Comparison of ENCODE assay signal across 25 cellular contexts in genomic region chr7:45582136-45582742, GRCh38. TPM values are rescaled to one million over a fixed set of nuclear protein-coding genes. Genes with fewer than 3 reads are reported as not detected.
DNase-seq lines count a peak whose midpoint lies in the region; ATAC-seq and TF ChIP-seq lines count a peak whose summit lies in the region.
"Had no signal": no experiment of that assay in that cellular context is flagged by ENCODE, and none has a peak within 500 bp of the region (broad histone marks: within the 10 kb centered on the region; RNA-seq: fewer than 3 reads in every experiment).

No MANE protein-coding gene starts in this region.

- H3K27me3 ChIP-seq in right cardiac atrium (ENCODE audit: control insufficient read depth, insufficient read depth) = no peaks in the 10 kb centered on the region
- H3K27me3 ChIP-seq: right lobe of liver, vagina had no signal

- intact Hi-C loops in cardiac septum (cut with DNase I) = no loop called here
- intact Hi-C loops in right cardiac atrium (cut with DNase I) = no loop called here
- intact Hi-C loops in activated CD4-positive, alpha-beta T cell treated with anti-CD3 and anti-CD28 coated beads, Interleukin-2, amount 10 ng/mL, durations not matched to agents 24 days and 14 days (cut with micrococcal nuclease) = no loop called here

- no peaks in the 10 kb centered on the region for H3K36me3 Mint-ChIP-seq in endothelial cell (ENCODE audit: low read depth, unreplicated experiment)
- no peaks in the 10 kb centered on the region for H3K36me3 Mint-ChIP-seq in neural crest cell (ENCODE audit: low read depth)
- no peaks in the 10 kb centered on the region for H3K36me3 Mint-ChIP-seq in stimulated activated memory B cell treated with anti-CD40 and anti-IgM and Interleukin-4, amounts not matched to agents 10 μg/mL and 1 μg/mL and 100 μg/mL, for 72 hours
- no peaks in the 10 kb centered on the region for H3K36me3 Mint-ChIP-seq in activated CD4-positive, alpha-beta T cell treated with anti-CD3 and anti-CD28 coated beads, Interleukin-2, amount 10 ng/mL, durations not matched to agents 24 days and 14 days (ENCODE audit: low read depth)
- H3K36me3 Mint-ChIP-seq: activated naive CD8-positive, alpha-beta T cell treated with anti-CD3 and anti-CD28 coated beads for 36 hours; CD8-positive, alpha-beta memory T cell had no signal

- H3K9me3 Mint-ChIP-seq in endothelial cell (ENCODE audit: unreplicated experiment) (no peaks in the 10 kb centered on the region), neural crest cell (no peaks in the 10 kb centered on the region)
- H3K9me3 Mint-ChIP-seq in stimulated activated memory B cell treated with anti-CD40 and anti-IgM and Interleukin-4, amounts not matched to agents 10 μg/mL and 1 μg/mL and 100 μg/mL, for 72 hours = no peaks in the 10 kb centered on the region
- no peaks in the 10 kb centered on the region for H3K9me3 Mint-ChIP-seq in activated CD4-positive, alpha-beta T cell treated with anti-CD3 and anti-CD28 coated beads, Interleukin-2, amount 10 ng/mL, durations not matched to agents 24 days and 14 days
- H3K9me3 Mint-ChIP-seq: activated CD8-positive, alpha-beta T cell treated with anti-CD3 and anti-CD28 coated beads for 36 hours; activated naive CD8-positive, alpha-beta T cell treated with anti-CD3 and anti-CD28 coated beads for 36 hours; CD8-positive, alpha-beta memory T cell; nephron had no signal

- peak; percentile 68 for DNase-seq in cardiac septum (ENCODE audit: low spot score)
- DNase-seq in right cardiac atrium = no peak
- no peak for DNase-seq in endothelial cell (ENCODE audit: low spot score)
- no peak for DNase-seq in neural crest cell (ENCODE audit: low read depth, low spot score)
- DNase-seq in SK-N-DZ (ENCODE audit: low spot score) = no peak
- no peak for DNase-seq in GM19240 (ENCODE audit: insufficient read length, low spot score)
- no peak for DNase-seq in activated CD4-positive, alpha-beta T cell treated with anti-CD3 and anti-CD28 coated beads, Interleukin-2, amount 10 ng/mL, durations not matched to agents 24 days and 14 days
- DNase-seq: activated CD8-positive, alpha-beta T cell treated with anti-CD3 and anti-CD28 coated beads for 36 hours; activated naive CD8-positive, alpha-beta T cell treated with anti-CD3 and anti-CD28 coated beads for 36 hours; CD8-positive, alpha-beta memory T cell; dermis blood vessel endothelial cell; kidney glomerular epithelial cell; lower lobe of right lung; NCI-H2081; NCI-H226; stimulated activated naive CD4-positive, alpha-beta T cell treated with Interleukin-2 at 50 U/mL for 16 hours had no signal

- peaks cover 46% of the 10 kb centered on the region for H3K4me1 Mint-ChIP-seq in endothelial cell (ENCODE audit: unreplicated experiment)
- H3K4me1 Mint-ChIP-seq in neural crest cell = peaks cover 8% of the 10 kb centered on the region
- H3K4me1 Mint-ChIP-seq in stimulated activated memory B cell treated with anti-CD40 and anti-IgM and Interleukin-4, amounts not matched to agents 10 μg/mL and 1 μg/mL and 100 μg/mL, for 72 hours = no peaks in the 10 kb centered on the region
- no peaks in the 10 kb centered on the region for H3K4me1 Mint-ChIP-seq in activated CD4-positive, alpha-beta T cell treated with anti-CD3 and anti-CD28 coated beads, Interleukin-2, amount 10 ng/mL, durations not matched to agents 24 days and 14 days
- H3K4me1 Mint-ChIP-seq: activated naive CD8-positive, alpha-beta T cell treated with anti-CD3 and anti-CD28 coated beads for 36 hours; CD8-positive, alpha-beta memory T cell; nephron had no signal

- no peak for ATAC-seq in right cardiac atrium
- ATAC-seq in stimulated activated memory B cell treated with anti-CD40 and anti-IgM and Interleukin-4, amounts not matched to agents 10 μg/mL and 1 μg/mL and 100 μg/mL, for 72 hours = no peak
- ATAC-seq: A549; activated CD4-positive, CD25-positive, alpha-beta regulatory T cell treated with anti-CD3 and anti-CD28 coated beads, Interleukin-2, amount 50 U/mL, for 24 hours; activated CD8-positive, alpha-beta T cell treated with anti-CD3 and anti-CD28 coated beads for 36 hours; lower lobe of right lung; right lobe of liver had no signal

- no peak for TF ChIP-seq CTCF in endothelial cell (IDR thresholded peaks at IDR 0.05; ENCODE audit: unreplicated experiment)
- no peak for TF ChIP-seq CTCF in neural crest cell (conservative IDR thresholded peaks at IDR 0.05)

- no peaks in the 10 kb centered on the region for H3K4me1 ChIP-seq in right cardiac atrium (ENCODE audit: control insufficient read depth, insufficient read depth, low read length)
- H3K4me1 ChIP-seq: A549, lower lobe of right lung, right lobe of liver, vagina had no signal

- WGBS in right cardiac atrium = 62% methylated on average over 5 of the region's 5 CpGs

- H3K9me3 ChIP-seq in right cardiac atrium (ENCODE audit: control insufficient read depth, low read length) = no peaks in the 10 kb centered on the region
- H3K9me3 ChIP-seq: A549, lower lobe of right lung, right lobe of liver, thoracic aorta, vagina had no signal

- H3K27me3 Mint-ChIP-seq in endothelial cell (ENCODE audit: unreplicated experiment) (peaks cover 7% of the 10 kb centered on the region), neural crest cell (ENCODE audit: low read depth) (peaks cover 9% of the 10 kb centered on the region)
- H3K27me3 Mint-ChIP-seq in stimulated activated memory B cell treated with anti-CD40 and anti-IgM and Interleukin-4, amounts not matched to agents 10 μg/mL and 1 μg/mL and 100 μg/mL, for 72 hours = no peaks in the 10 kb centered on the region
- H3K27me3 Mint-ChIP-seq in activated CD4-positive, alpha-beta T cell treated with anti-CD3 and anti-CD28 coated beads, Interleukin-2, amount 10 ng/mL, durations not matched to agents 24 days and 14 days = peaks cover 2% of the 10 kb centered on the region

- no peak overlapping the region for H3K4me3 ChIP-seq in right cardiac atrium (ENCODE audit: low read length)
- H3K4me3 ChIP-seq: A549, lower lobe of right lung, right lobe of liver, SK-N-MC, thoracic aorta, vagina had no signal

- H3K4me3 Mint-ChIP-seq in endothelial cell (ENCODE audit: unreplicated experiment) = peak overlapping the region; percentile 59
- H3K4me3 Mint-ChIP-seq in neural crest cell = no peak overlapping the region
- H3K4me3 Mint-ChIP-seq in stimulated activated memory B cell treated with anti-CD40 and anti-IgM and Interleukin-4, amounts not matched to agents 10 μg/mL and 1 μg/mL and 100 μg/mL, for 72 hours = no peak overlapping the region
- H3K4me3 Mint-ChIP-seq in activated CD4-positive, alpha-beta T cell treated with anti-CD3 and anti-CD28 coated beads, Interleukin-2, amount 10 ng/mL, durations not matched to agents 24 days and 14 days = no peak overlapping the region
- H3K4me3 Mint-ChIP-seq: activated CD8-positive, alpha-beta T cell treated with anti-CD3 and anti-CD28 coated beads for 36 hours; activated naive CD8-positive, alpha-beta T cell treated with anti-CD3 and anti-CD28 coated beads for 36 hours; CD8-positive, alpha-beta memory T cell; nephron had no signal

- H3K27ac Mint-ChIP-seq in endothelial cell (ENCODE audit: unreplicated experiment) (peak overlapping the region; percentile 37), neural crest cell (ENCODE audit: unreplicated experiment) (peak overlapping the region; percentile 67)
- no peak overlapping the region for H3K27ac Mint-ChIP-seq in stimulated activated memory B cell treated with anti-CD40 and anti-IgM and Interleukin-4, amounts not matched to agents 10 μg/mL and 1 μg/mL and 100 μg/mL, for 72 hours
- no peak overlapping the region for H3K27ac Mint-ChIP-seq in activated CD4-positive, alpha-beta T cell treated with anti-CD3 and anti-CD28 coated beads, Interleukin-2, amount 10 ng/mL, durations not matched to agents 24 days and 14 days
- H3K27ac Mint-ChIP-seq: activated CD8-positive, alpha-beta T cell treated with anti-CD3 and anti-CD28 coated beads for 36 hours; activated naive CD8-positive, alpha-beta T cell treated with anti-CD3 and anti-CD28 coated beads for 36 hours; CD8-positive, alpha-beta memory T cell; nephron had no signal

- H3K27ac ChIP-seq in right cardiac atrium (ENCODE audit: low read length) = no peak overlapping the region
- H3K27ac ChIP-seq: A549, lower lobe of right lung, right lobe of liver, RWPE1, SK-N-MC, thoracic aorta, vagina had no signal

RNA-seq across cellular contexts. Expression of gene ADCY1, which starts 8.1 kb away (rescaled TPM):
- total RNA-seq in cardiac septum = 2.9 TPM
- 1 to 10 TPM; 3.0 to 5.9 (median 4.6) TPM for total RNA-seq in right cardiac atrium
- polyA plus RNA-seq in right cardiac atrium = 2.2 TPM
- 50.7 TPM for total RNA-seq in endothelial cell (ENCODE audit: unreplicated experiment)
- total RNA-seq in neural crest cell = 13.7 and 14.2 TPM in 2 replicates
- 5.8 and 6.9 TPM in 2 replicates for polyA plus RNA-seq in SK-N-DZ (2014; cell fraction: cytosol; rRNA removed)
- polyA plus RNA-seq in SK-N-DZ (2014; cell fraction: nucleus; rRNA removed) = 4.5 and 6.8 TPM in 2 replicates
- total RNA-seq in activated CD4-positive, alpha-beta T cell treated with anti-CD3 and anti-CD28 coated beads, Interleukin-2, amount 10 ng/mL, durations not matched to agents 24 days and 14 days = 1.5 and 2.8 TPM in 2 replicates
- polyA plus RNA-seq: CD8-positive, alpha-beta memory T cell had no signal

Comparison
In these comparisons a context has a peak if more than half of its experiments do, and no peak if none do; other contexts are left out.
1. H3K27ac Mint-ChIP-seq: peak in endothelial cell (single experiment) and neural crest cell (single experiment); none in stimulated activated memory B cell treated with anti-CD40 and anti-IgM and Interleukin-4, amounts not matched to agents 10 μg/mL and 1 μg/mL and 100 μg/mL, for 72 hours (single experiment) and activated CD4-positive, alpha-beta T cell treated with anti-CD3 and anti-CD28 coated beads, Interleukin-2, amount 10 ng/mL, durations not matched to agents 24 days and 14 days (single experiment).